ENCODE assay signal across 9 cellular contexts in the genomic region with DNA sequence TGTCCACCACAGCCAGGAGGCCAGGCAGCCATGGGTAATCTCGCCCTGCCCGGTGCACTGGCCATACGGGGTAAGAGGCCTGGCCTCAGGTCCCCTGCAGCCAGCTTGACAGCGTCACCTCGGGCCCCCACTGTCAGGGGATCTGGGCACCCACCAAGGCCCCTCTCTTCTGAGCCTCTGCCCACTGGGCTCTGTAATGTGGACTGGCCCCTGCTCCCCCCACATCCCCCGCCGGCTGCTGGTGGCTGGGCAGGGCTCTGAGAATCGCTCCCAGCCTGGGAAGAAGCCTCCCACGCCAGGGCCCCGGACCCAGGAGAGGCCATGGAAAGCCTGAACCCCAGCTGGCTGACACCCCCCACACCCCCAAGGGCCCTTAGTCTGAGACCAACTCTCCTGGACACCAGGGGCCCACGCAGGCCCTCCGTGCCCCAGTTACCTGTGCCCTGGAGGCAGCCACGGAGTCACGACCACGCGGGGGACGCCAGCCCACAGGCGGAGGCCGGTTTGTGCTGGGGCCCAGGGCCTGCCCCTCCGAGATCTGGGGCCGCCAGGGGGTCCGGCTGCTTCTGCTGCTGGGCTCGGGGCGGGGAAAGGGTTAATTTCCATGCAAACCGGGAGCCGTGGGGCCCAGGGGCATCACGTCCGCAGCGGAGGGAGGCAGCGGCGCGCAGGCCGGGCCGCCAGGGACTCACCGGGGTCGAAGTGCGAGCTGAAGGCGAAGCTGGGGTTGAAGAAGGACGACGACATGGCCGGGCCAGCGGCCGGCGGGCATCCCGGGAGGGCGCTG. TPM values are rescaled to one million over a fixed set of nuclear protein-coding genes. Genes with fewer than 3 reads are reported as not detected.
DNase-seq lines count a peak whose midpoint lies in the region; ATAC-seq and TF ChIP-seq lines count a peak whose summit lies in the region.
"Had no signal": no experiment of that assay in that cellular context is flagged by ENCODE, and none has a peak within 500 bp of the region (broad histone marks: within the 10 kb centered on the region; RNA-seq: fewer than 3 reads in every experiment).

TSS of gene PVALEF (plus strand) at position 262 of the 787 bp plus-strand sequence. CDS start 15,720 bp downstream, outside the sequence.

- H3K36me3 Mint-ChIP-seq in endothelial cell (ENCODE audit: low read depth, unreplicated experiment), result no peaks in the 10 kb centered on the region
- H3K36me3 Mint-ChIP-seq in nephron (ENCODE audit: low read depth), result no peaks in the 10 kb centered on the region

- peak within 1 kb of the TSS; percentile 24 for H3K4me3 ChIP-seq in A673 (ENCODE audit: low read depth, low read length, poor library complexity, severe bottlenecking)

- H3K4me1 ChIP-seq in A673 (ENCODE audit: insufficient read depth, low read length, poor library complexity, severe bottlenecking), result peaks cover 10% of the 10 kb centered on the region

- no peaks in the 10 kb centered on the region for H3K36me3 ChIP-seq in A673 (ENCODE audit: insufficient read depth, low read length, poor library complexity, severe bottlenecking)

- BruUV-seq in A673 (replicated peaks; lab: Mats Ljungman, UMichigan), result no TSS peak

- TF ChIP-seq CTCF in A673 (conservative IDR thresholded peaks at IDR 0.05; ENCODE audit: low read depth, low read length) (no peak), endothelial cell (IDR thresholded peaks at IDR 0.05; ENCODE audit: unreplicated experiment) (no peak), nephron (IDR thresholded peaks at IDR 0.05; ENCODE audit: unreplicated experiment in 3 of 3) (no peak), GM10248 (IDR thresholded peaks at IDR 0.05; ENCODE audit: control extremely low read depth, extremely low read depth, low read depth, missing control alignments) (no peak)

- H3K27me3 Mint-ChIP-seq in endothelial cell (ENCODE audit: unreplicated experiment) (peaks cover 7% of the 10 kb centered on the region), nephron (ENCODE audit: low read depth) (peaks cover 14% of the 10 kb centered on the region)

- H3K4me3 Mint-ChIP-seq in endothelial cell (ENCODE audit: unreplicated experiment) (no peak within 1 kb of the TSS), nephron (peak within 1 kb of the TSS; percentile 65 to 77 (median 75))

- POLR2A ChIA-PET in A673 (lab: Charles Lee; ENCODE audit: low non-redundant PET), result no interaction called here
- POLR2A ChIA-PET in GM10248 (lab: Yijun Ruan, JAX), result no interaction called here

- intact Hi-C loops in A673 (cut with micrococcal nuclease; ENCODE audit: unreplicated experiment), result no loop called here

- CTCF ChIA-PET in A673 (lab: Charles Lee), result no interaction called here
- CTCF ChIA-PET in GM10248 (lab: Yijun Ruan, JAX), result no interaction called here

- no peaks in the 10 kb centered on the region for H3K9me3 ChIP-seq in A673 (ENCODE audit: low read depth, low read length, poor library complexity, severe bottlenecking)

- DNase-seq in A673 (ENCODE audit: low spot score), result no peak
- peak; percentile 91 for DNase-seq in HuH-7 (ENCODE audit: low spot score)
- peak; percentile 49 for DNase-seq in endothelial cell (ENCODE audit: low spot score)
- DNase-seq in NCI-H1092 (lab: John Stamatoyannopoulos, UW), result no peak
- DNase-seq in NK-92 treated with Interleukin-12 subunit alpha and Interleukin-12 subunit beta, amount 100 ng/mL, for 24 hours (lab: John Stamatoyannopoulos, UW), result no peak
- DNase-seq in GM10248 (ENCODE audit: extremely low spot score), result no peak
- DNase-seq: stimulated activated naive CD4-positive, alpha-beta T cell treated with Interleukin-2 at 50 U/mL for 16 hours had no signal

- no peak for ATAC-seq in GM18498 (IDR thresholded peaks at IDR 0.05; ENCODE audit: unreplicated experiment)

- H3K27me3 ChIP-seq in A673 (replicated peaks; ENCODE audit: insufficient read depth, low read depth, low read length, poor library complexity), result no peaks in the 10 kb centered on the region

- H3K27ac Mint-ChIP-seq in endothelial cell (ENCODE audit: unreplicated experiment) (no peak within 1 kb of the TSS), nephron (peak within 1 kb of the TSS; percentile 46 to 68 (median 50))

- no peak within 1 kb of the TSS for H3K27ac ChIP-seq in A673 (ENCODE audit: low read depth, low read length, poor library complexity, severe bottlenecking)

- peaks cover 4% of the 10 kb centered on the region for H3K4me1 Mint-ChIP-seq in endothelial cell (ENCODE audit: unreplicated experiment)
- peaks cover 9% of the 10 kb centered on the region for H3K4me1 Mint-ChIP-seq in nephron

- H3K9me3 Mint-ChIP-seq in endothelial cell (ENCODE audit: unreplicated experiment) (no peaks in the 10 kb centered on the region), nephron (no peaks in the 10 kb centered on the region)

RNA-seq across cellular contexts. Expression of gene PVALEF, which starts in this region (rescaled TPM):
- total RNA-seq in A673 (2021), result not detected in 2 replicates
- total RNA-seq in endothelial cell (ENCODE audit: unreplicated experiment), result not detected

Comparison
In these comparisons a context has a peak if more than half of its experiments do, and no peak if none do; other contexts are left out.
1. Peak in DNase-seq in endothelial cell; RNA of the gene not detected or under 1 TPM.